Comparison of ENCODE assay signal across 9 cellular contexts in genomic region chr2:203122317-203122998, GRCh38.
DNase-seq lines count a peak whose midpoint lies in the region; ATAC-seq and TF ChIP-seq lines count a peak whose summit lies in the region.
"Had no signal": no experiment of that assay in that cellular context is flagged by ENCODE, and none has a peak within 500 bp of the region (broad histone marks: within the 10 kb centered on the region; RNA-seq: fewer than 3 reads in every experiment).

No MANE protein-coding gene starts in this region.

- H3K27me3 Mint-ChIP-seq in chondrocyte (ENCODE audit: low read depth) (no peaks in the 10 kb centered on the region), nephron (ENCODE audit: low read depth) (no peaks in the 10 kb centered on the region)
- no peaks in the 10 kb centered on the region for H3K27me3 Mint-ChIP-seq in activated CD8-positive, alpha-beta memory T cell treated with anti-CD3 and anti-CD28 coated beads, Interleukin-2, amount 10 ng/mL, durations not matched to agents 7 days and 5 days

- H3K36me3 Mint-ChIP-seq in chondrocyte (ENCODE audit: low read depth) = peaks cover 10% of the 10 kb centered on the region
- H3K36me3 Mint-ChIP-seq in nephron (ENCODE audit: low read depth) = peaks cover 43% of the 10 kb centered on the region
- no peaks in the 10 kb centered on the region for H3K36me3 Mint-ChIP-seq in activated CD8-positive, alpha-beta memory T cell treated with anti-CD3 and anti-CD28 coated beads, Interleukin-2, amount 10 ng/mL, durations not matched to agents 7 days and 5 days

- no peak for TF ChIP-seq POLR2A in NB4 (IDR thresholded peaks at IDR 0.05; ENCODE audit: extremely low read depth, insufficient read length)

- peaks cover 6% of the 10 kb centered on the region for H3K4me1 Mint-ChIP-seq in chondrocyte (ENCODE audit: low read depth)
- no peaks in the 10 kb centered on the region for H3K4me1 Mint-ChIP-seq in nephron
- no peaks in the 10 kb centered on the region for H3K4me1 Mint-ChIP-seq in activated CD8-positive, alpha-beta memory T cell treated with anti-CD3 and anti-CD28 coated beads, Interleukin-2, amount 10 ng/mL, durations not matched to agents 7 days and 5 days

- CTCF ChIA-PET in activated CD8-positive, alpha-beta memory T cell treated with anti-CD3 and anti-CD28 coated beads, Interleukin-2, amount 10 ng/mL, durations not matched to agents 7 days and 5 days (lab: Charles Lee) = interaction anchor here (1.3 kb wide), 1 partner anchor 10 kb away, joined by 3 read pairs; no protein-coding TSS in a partner anchor

- ATAC-seq in activated CD8-positive, alpha-beta memory T cell treated with anti-CD3 and anti-CD28 coated beads, Interleukin-2, amount 10 ng/mL, durations not matched to agents 7 days and 5 days = no peak
- no peak for ATAC-seq in HG03045 (IDR thresholded peaks at IDR 0.05; ENCODE audit: unreplicated experiment)

- H3K4me3 Mint-ChIP-seq in chondrocyte (ENCODE audit: unreplicated experiment) = no peak overlapping the region
- H3K4me3 Mint-ChIP-seq in nephron = no peak overlapping the region
- H3K4me3 Mint-ChIP-seq in activated CD8-positive, alpha-beta memory T cell treated with anti-CD3 and anti-CD28 coated beads, Interleukin-2, amount 10 ng/mL, durations not matched to agents 7 days and 5 days = no peak overlapping the region

- no peaks in the 10 kb centered on the region for H3K9me3 Mint-ChIP-seq in chondrocyte (ENCODE audit: low read depth)
- no peaks in the 10 kb centered on the region for H3K9me3 Mint-ChIP-seq in nephron
- H3K9me3 Mint-ChIP-seq in activated CD8-positive, alpha-beta memory T cell treated with anti-CD3 and anti-CD28 coated beads, Interleukin-2, amount 10 ng/mL, durations not matched to agents 7 days and 5 days (ENCODE audit: low read depth) = no peaks in the 10 kb centered on the region

- peak; percentile 41 for DNase-seq in NB4 (ENCODE audit: low read depth)
- no peak for DNase-seq in chondrocyte (ENCODE audit: low spot score)
- no peak for DNase-seq in activated CD8-positive, alpha-beta memory T cell treated with anti-CD3 and anti-CD28 coated beads, Interleukin-2, amount 10 ng/mL, durations not matched to agents 7 days and 5 days
- DNase-seq in activated CD4-positive, alpha-beta T cell treated with anti-CD3 and anti-CD28 coated beads for 48 hours = no peak
- DNase-seq: head of caudate nucleus had no signal

- TF ChIP-seq CTCF in GM12873 (IDR thresholded peaks at IDR 0.05; ENCODE audit: insufficient read depth, low read depth, low read length, missing control alignments) (peak; percentile 24), NB4 (IDR thresholded peaks at IDR 0.05; ENCODE audit: low read depth, low read length) (no peak), chondrocyte (IDR thresholded peaks at IDR 0.05) (peak; percentile 69), nephron (IDR thresholded peaks at IDR 0.05; ENCODE audit: unreplicated experiment in 3 of 3) (peak; percentile 14 to 34 (median 18))

- no peak overlapping the region for H3K4me3 ChIP-seq in NB4 (ENCODE audit: low read depth, low read length)
- H3K4me3 ChIP-seq: SJSA1 had no signal

- H3K27ac Mint-ChIP-seq in chondrocyte (ENCODE audit: unreplicated experiment) = no peak overlapping the region
- H3K27ac Mint-ChIP-seq in nephron = no peak overlapping the region
- no peak overlapping the region for H3K27ac Mint-ChIP-seq in activated CD8-positive, alpha-beta memory T cell treated with anti-CD3 and anti-CD28 coated beads, Interleukin-2, amount 10 ng/mL, durations not matched to agents 7 days and 5 days
